24 cellular contexts compared by ENCODE assay signal in the genomic region with DNA sequence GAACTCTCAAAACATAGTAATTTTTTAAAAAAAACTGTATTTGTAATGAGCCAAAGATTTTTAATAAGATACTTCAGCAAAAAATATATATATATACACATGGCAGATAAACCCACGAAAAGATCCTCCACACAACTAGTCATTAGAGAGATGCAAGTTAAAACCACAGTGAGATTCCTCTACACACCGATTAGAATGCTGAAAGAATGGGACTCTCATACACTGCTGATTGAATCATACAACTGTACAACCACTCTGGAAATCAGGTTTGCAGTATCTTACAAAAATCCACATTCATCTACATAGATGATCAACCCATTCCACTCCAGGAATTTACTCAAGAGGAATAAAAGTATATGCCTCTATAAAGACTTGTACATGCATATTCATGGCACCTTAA. TPM values are rescaled to one million over a fixed set of nuclear protein-coding genes. Genes with fewer than 3 reads are reported as not detected.
DNase-seq lines count a peak whose midpoint lies in the region; ATAC-seq, FAIRE-seq and TF ChIP-seq lines count a peak whose summit lies in the region.
"Had no signal": no experiment of that assay in that cellular context is flagged by ENCODE, and none has a peak within 500 bp of the region (broad histone marks: within the 10 kb centered on the region; RNA-seq: fewer than 3 reads in every experiment).

No MANE protein-coding gene starts in this region.

- TF ChIP-seq RAD21 in A549 (conservative IDR thresholded peaks at IDR 0.05 in 1 of 2, IDR thresholded peaks at IDR 0.05 in 1 of 2): no peak

- WGBS in A549 (ENCODE audit: missing lambda C conversion rate): 63% methylated on average over 2 of the region's 2 CpGs

- H3K4me1 ChIP-seq in A549: peaks cover 3% of the 10 kb centered on the region; the same call in 1 of the 3 replicates
- H3K4me1 ChIP-seq: BE2C, BLaER1 had no signal

- FAIRE-seq in A549 (lab: Jason Lieb, UNC): peak; percentile 36
- FAIRE-seq: G401.6, GM12891, GM18507 had no signal

- CTCF ChIA-PET in A549 (lab: Yijun Ruan, JAX): no interaction called here

- no peak for TF ChIP-seq POLR2A in A549 (IDR thresholded peaks at IDR 0.05; ENCODE audit: low read length)

- no peaks in the 10 kb centered on the region for H3K36me3 Mint-ChIP-seq in activated naive CD8-positive, alpha-beta T cell treated with anti-CD3 and anti-CD28 coated beads for 36 hours
- H3K36me3 Mint-ChIP-seq: CD14-positive monocyte; CD4-positive, alpha-beta memory T cell; CD4-positive, CD25-positive, alpha-beta regulatory T cell; CD8-positive, alpha-beta memory T cell had no signal

- ATAC-seq in A549: no peak

- DNase-seq in A549 (ENCODE audit: low read depth in 1 of 2, low spot score in 1 of 2) (no peak), amniotic epithelial cell (ENCODE audit: low read depth) (peak; percentile 15), astrocyte of the spinal cord (ENCODE audit: low read depth, low spot score) (peak; percentile 6), GM13977 (ENCODE audit: low spot score) (no peak)
- DNase-seq in activated naive CD8-positive, alpha-beta T cell treated with anti-CD3 and anti-CD28 coated beads for 36 hours: no peak
- DNase-seq: ACHN; BE2C; C1 segment of cervical spinal cord; CD4-positive, alpha-beta memory T cell; CD4-positive, CD25-positive, alpha-beta regulatory T cell; CD8-positive, alpha-beta memory T cell; COR-L47; DMS 273 treated with DMSO at 0.1 percent for 48 hours; DMS153; DMS53; DMS79; DND-41; GF-D8 had no signal

- no peak overlapping the region for H3K4me3 ChIP-seq in A549
- H3K4me3 ChIP-seq in astrocyte of the spinal cord (ENCODE audit: low read depth, low read length): no peak overlapping the region
- H3K4me3 ChIP-seq: BLaER1 had no signal

- in situ Hi-C loops in astrocyte of the spinal cord (cut with HindIII; ENCODE audit: low sequenced_read_pairs): no loop called here
- in situ Hi-C loops in GM13977 (cut with MboI; ENCODE audit: low pct_unique_long_range_greater_than_20kb, low sequenced_read_pairs, unreplicated experiment): no loop called here

- H3K27ac ChIP-seq in A549: no peak overlapping the region
- H3K27ac ChIP-seq: 22Rv1, BLaER1 had no signal

- H3K27ac Mint-ChIP-seq in activated naive CD8-positive, alpha-beta T cell treated with anti-CD3 and anti-CD28 coated beads for 36 hours: no peak overlapping the region
- H3K27ac Mint-ChIP-seq: CD14-positive monocyte; CD4-positive, alpha-beta memory T cell; CD4-positive, CD25-positive, alpha-beta regulatory T cell; CD8-positive, alpha-beta memory T cell had no signal

- peaks cover 4% of the 10 kb centered on the region for H3K4me1 Mint-ChIP-seq in activated naive CD8-positive, alpha-beta T cell treated with anti-CD3 and anti-CD28 coated beads for 36 hours
- H3K4me1 Mint-ChIP-seq: CD14-positive monocyte; CD4-positive, alpha-beta memory T cell; CD4-positive, CD25-positive, alpha-beta regulatory T cell; CD8-positive, alpha-beta memory T cell had no signal

- POLR2A ChIA-PET in A549 (lab: Yijun Ruan, JAX): no interaction called here

- H3K27me3 Mint-ChIP-seq in activated naive CD8-positive, alpha-beta T cell treated with anti-CD3 and anti-CD28 coated beads for 36 hours: peaks cover 6% of the 10 kb centered on the region
- H3K27me3 Mint-ChIP-seq: CD4-positive, CD25-positive, alpha-beta regulatory T cell had no signal

- no peak for TF ChIP-seq CTCF in A549 (IDR thresholded peaks at IDR 0.05)
- no peak for TF ChIP-seq CTCF in astrocyte of the spinal cord (IDR thresholded peaks at IDR 0.05; ENCODE audit: low read depth, low read length)
- no peak for TF ChIP-seq CTCF in GM13977 (IDR thresholded peaks at IDR 0.05; ENCODE audit: extremely low read depth, insufficient read depth, missing control alignments)

- no peak overlapping the region for H3K4me3 Mint-ChIP-seq in activated naive CD8-positive, alpha-beta T cell treated with anti-CD3 and anti-CD28 coated beads for 36 hours
- H3K4me3 Mint-ChIP-seq: CD14-positive monocyte; CD4-positive, alpha-beta memory T cell; CD4-positive, CD25-positive, alpha-beta regulatory T cell; CD8-positive, alpha-beta memory T cell had no signal

- H3K9me3 ChIP-seq in A549: no peaks in the 10 kb centered on the region
- H3K9me3 ChIP-seq: BE2C had no signal

- peaks cover 2% of the 10 kb centered on the region for H3K9me3 Mint-ChIP-seq in activated naive CD8-positive, alpha-beta T cell treated with anti-CD3 and anti-CD28 coated beads for 36 hours

- no peak overlapping the region for H3K4me2 ChIP-seq in A549
- H3K4me2 ChIP-seq: BLaER1 had no signal

- TF ChIP-seq EP300 in A549 (IDR thresholded peaks at IDR 0.05): no peak

TF ChIP-seq in A549, 52 proteins besides CTCF, POLR2A, EP300 and RAD21:
- TF ChIP-seq ZFP36 (IDR thresholded peaks at IDR 0.05; ENCODE audit: borderline replicate concordance, partially characterized antibody) (no peak), EHF (CRISPR knock-in tag; IDR thresholded peaks at IDR 0.05) (no peak), ZNF302 (CRISPR knock-in tag; IDR thresholded peaks at IDR 0.05) (no peak), MAZ (IDR thresholded peaks at IDR 0.05; ENCODE audit: borderline replicate concordance, low read depth, low read length) (no peak), GATA3 (IDR thresholded peaks at IDR 0.05; ENCODE audit: borderline replicate concordance) (no peak)
- TF ChIP-seq, protein P1, sequence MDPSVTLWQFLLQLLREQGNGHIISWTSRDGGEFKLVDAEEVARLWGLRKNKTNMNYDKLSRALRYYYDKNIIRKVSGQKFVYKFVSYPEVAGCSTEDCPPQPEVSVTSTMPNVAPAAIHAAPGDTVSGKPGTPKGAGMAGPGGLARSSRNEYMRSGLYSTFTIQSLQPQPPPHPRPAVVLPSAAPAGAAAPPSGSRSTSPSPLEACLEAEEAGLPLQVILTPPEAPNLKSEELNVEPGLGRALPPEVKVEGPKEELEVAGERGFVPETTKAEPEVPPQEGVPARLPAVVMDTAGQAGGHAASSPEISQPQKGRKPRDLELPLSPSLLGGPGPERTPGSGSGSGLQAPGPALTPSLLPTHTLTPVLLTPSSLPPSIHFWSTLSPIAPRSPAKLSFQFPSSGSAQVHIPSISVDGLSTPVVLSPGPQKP (IDR thresholded peaks at IDR 0.05; ENCODE audit: low read depth, low read length): no peak
- TF ChIP-seq, protein P2, sequence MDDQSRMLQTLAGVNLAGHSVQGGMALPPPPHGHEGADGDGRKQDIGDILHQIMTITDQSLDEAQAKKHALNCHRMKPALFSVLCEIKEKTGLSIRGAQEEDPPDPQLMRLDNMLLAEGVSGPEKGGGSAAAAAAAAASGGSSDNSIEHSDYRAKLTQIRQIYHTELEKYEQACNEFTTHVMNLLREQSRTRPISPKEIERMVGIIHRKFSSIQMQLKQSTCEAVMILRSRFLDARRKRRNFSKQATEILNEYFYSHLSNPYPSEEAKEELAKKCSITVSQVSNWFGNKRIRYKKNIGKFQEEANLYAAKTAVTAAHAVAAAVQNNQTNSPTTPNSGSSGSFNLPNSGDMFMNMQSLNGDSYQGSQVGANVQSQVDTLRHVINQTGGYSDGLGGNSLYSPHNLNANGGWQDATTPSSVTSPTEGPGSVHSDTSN (IDR thresholded peaks at IDR 0.05): no peak
- TF ChIP-seq, protein P3, sequence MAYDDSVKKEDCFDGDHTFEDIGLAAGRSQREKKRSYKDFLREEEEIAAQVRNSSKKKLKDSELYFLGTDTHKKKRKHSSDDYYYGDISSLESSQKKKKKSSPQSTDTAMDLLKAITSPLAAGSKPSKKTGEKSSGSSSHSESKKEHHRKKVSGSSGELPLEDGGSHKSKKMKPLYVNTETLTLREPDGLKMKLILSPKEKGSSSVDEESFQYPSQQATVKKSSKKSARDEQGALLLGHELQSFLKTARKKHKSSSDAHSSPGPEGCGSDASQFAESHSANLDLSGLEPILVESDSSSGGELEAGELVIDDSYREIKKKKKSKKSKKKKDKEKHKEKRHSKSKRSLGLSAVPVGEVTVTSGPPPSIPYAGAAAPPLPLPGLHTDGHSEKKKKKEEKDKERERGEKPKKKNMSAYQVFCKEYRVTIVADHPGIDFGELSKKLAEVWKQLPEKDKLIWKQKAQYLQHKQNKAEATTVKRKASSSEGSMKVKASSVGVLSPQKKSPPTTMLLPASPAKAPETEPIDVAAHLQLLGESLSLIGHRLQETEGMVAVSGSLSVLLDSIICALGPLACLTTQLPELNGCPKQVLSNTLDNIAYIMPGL (CRISPR knock-in tag; IDR thresholded peaks at IDR 0.05; ENCODE audit: borderline replicate concordance): no peak
TF ChIP-seq in A549: peak in this region for 0.

RNA-seq across cellular contexts. Expression of a gene that starts 43.7 kb away (rescaled TPM):
- polyA plus RNA-seq in A549 (2011; rRNA removed) (8.1 and 8.8 TPM in 2 replicates), A549 (2017; fragmentation: RNase III; extraction: RNeasy Plus Mini Kit Qiagen cat#74134 plus additional on column Dnase treatment) (4.7 to 5.3 TPM (median 5.1 TPM) in 3 replicates)
- polyA plus RNA-seq in A549 (2012; cell fraction: cytosol; rRNA removed): 2.0 and 2.2 TPM in 2 replicates
- 3.1 and 3.2 TPM in 2 replicates for polyA plus RNA-seq in A549 (2012; cell fraction: nucleus; rRNA removed)
- polyA minus RNA-seq in A549 (2011; rRNA and poly(A)+ RNA removed): 7.8 and 8.6 TPM in 2 replicates
- total RNA-seq in activated naive CD8-positive, alpha-beta T cell treated with anti-CD3 and anti-CD28 coated beads for 36 hours: not detected
- total RNA-seq: CD4-positive, alpha-beta memory T cell; CD4-positive, CD25-positive, alpha-beta regulatory T cell; CD8-positive, alpha-beta memory T cell had no signal
- polyA plus RNA-seq: CD14-positive monocyte; CD4-positive, alpha-beta memory T cell; CD4-positive, CD25-positive, alpha-beta regulatory T cell; CD8-positive, alpha-beta memory T cell had no signal

Comparison
In these comparisons a context has a peak if more than half of its experiments do, and no peak if none do; other contexts are left out.
1. DNase-seq: peak in amniotic epithelial cell (single experiment) and astrocyte of the spinal cord (single experiment); none in A549 (0 of 2), GM13977 (single experiment) and activated naive CD8-positive, alpha-beta T cell treated with anti-CD3 and anti-CD28 coated beads for 36 hours (single experiment).